In genomic region chr1:185337221-185337620, GRCh38 we compare ENCODE assay signal across 16 cellular contexts. TPM values are rescaled to one million over a fixed set of nuclear protein-coding genes. Genes with fewer than 3 reads are reported as not detected.
DNase-seq lines count a peak whose midpoint lies in the region; ATAC-seq and TF ChIP-seq lines count a peak whose summit lies in the region.
"Had no signal": no experiment of that assay in that cellular context is flagged by ENCODE, and none has a peak within 500 bp of the region (broad histone marks: within the 10 kb centered on the region; RNA-seq: fewer than 3 reads in every experiment).

No MANE protein-coding gene starts in this region.

- TF ChIP-seq CTCF in OCI-LY3 (IDR thresholded peaks at IDR 0.05; ENCODE audit: low read depth, low read length), result no peak
- no peak for TF ChIP-seq CTCF in fibroblast of mammary gland (conservative IDR thresholded peaks at IDR 0.05; ENCODE audit: control insufficient read depth, insufficient read depth, low read depth, low read length)

- peaks cover 0 to 3% of the 10 kb centered on the region in 2 donors for H3K9me3 Mint-ChIP-seq in activated T-cell treated with anti-CD3 and anti-CD28 coated beads, Interleukin-2, amount 50 U/mL, for 72 hours
- no peaks in the 10 kb centered on the region for H3K9me3 Mint-ChIP-seq in stimulated activated memory B cell treated with anti-CD40 and anti-IgM and Interleukin-4, amounts not matched to agents 10 μg/mL and 1 μg/mL and 100 μg/mL, for 72 hours

- no peak overlapping the region for H3K4me3 Mint-ChIP-seq in activated T-cell treated with anti-CD3 and anti-CD28 coated beads, Interleukin-2, amount 50 U/mL, for 72 hours
- no peak overlapping the region for H3K4me3 Mint-ChIP-seq in stimulated activated memory B cell treated with anti-CD40 and anti-IgM and Interleukin-4, amounts not matched to agents 10 μg/mL and 1 μg/mL and 100 μg/mL, for 72 hours
- H3K4me3 Mint-ChIP-seq: activated naive CD8-positive, alpha-beta T cell treated with anti-CD3 and anti-CD28 coated beads, Interleukin-2, amount 50 U/mL, for 24 hours had no signal

- peaks cover 65% of the 10 kb centered on the region for H3K4me1 ChIP-seq in OCI-LY3 (ENCODE audit: low read length)

- no peak overlapping the region; the same call in 1 of the 2 replicates for H2AFZ ChIP-seq in OCI-LY3 (ENCODE audit: low read depth, low read length)

- H3K9me3 ChIP-seq in OCI-LY3 (ENCODE audit: insufficient read depth, low read length), result no peaks in the 10 kb centered on the region
- H3K9me3 ChIP-seq: tibial nerve had no signal

- no peaks in the 10 kb centered on the region for H3K36me3 ChIP-seq in OCI-LY3 (replicated peaks; ENCODE audit: low read depth, low read length)
- H3K36me3 ChIP-seq: tibial nerve had no signal

- ATAC-seq in activated T-cell treated with anti-CD3 and anti-CD28 coated beads, Interleukin-2, amount 50 U/mL, for 72 hours (replicated peaks in 1 of 2), result no peak
- no peak for ATAC-seq in stimulated activated memory B cell treated with anti-CD40 and anti-IgM and Interleukin-4, amounts not matched to agents 10 μg/mL and 1 μg/mL and 100 μg/mL, for 72 hours
- no peak for ATAC-seq in HG03571 (IDR thresholded peaks at IDR 0.05; ENCODE audit: unreplicated experiment)
- ATAC-seq: activated naive CD8-positive, alpha-beta T cell treated with anti-CD3 and anti-CD28 coated beads, Interleukin-2, amount 50 U/mL, for 24 hours had no signal

- peak overlapping the region; percentile 92 for H3K27ac Mint-ChIP-seq in activated T-cell treated with anti-CD3 and anti-CD28 coated beads, Interleukin-2, amount 50 U/mL, for 72 hours
- H3K27ac Mint-ChIP-seq in stimulated activated memory B cell treated with anti-CD40 and anti-IgM and Interleukin-4, amounts not matched to agents 10 μg/mL and 1 μg/mL and 100 μg/mL, for 72 hours, result peak overlapping the region; percentile 52
- H3K27ac Mint-ChIP-seq: activated naive CD8-positive, alpha-beta T cell treated with anti-CD3 and anti-CD28 coated beads, Interleukin-2, amount 50 U/mL, for 24 hours had no signal

- no peaks in the 10 kb centered on the region for H4K20me1 ChIP-seq in OCI-LY3 (ENCODE audit: insufficient read depth, low read length)

- H3K4me2 ChIP-seq in OCI-LY3 (ENCODE audit: low read length), result peak overlapping the region; percentile 71

- DNase-seq in activated T-cell treated with anti-CD3 and anti-CD28 coated beads, Interleukin-2, amount 50 U/mL, for 72 hours, result no peak
- DNase-seq in activated T-cell treated with anti-CD3 and anti-CD28 coated beads for 4 hours, result no peak
- DNase-seq in fibroblast of mammary gland (ENCODE audit: low read depth), result peak; percentile 32
- no peak for DNase-seq in OCI-M1 (lab: John Stamatoyannopoulos, UW)
- DNase-seq in A172 (ENCODE audit: low spot score), result no peak
- DNase-seq: activated CD8-positive, alpha-beta memory T cell treated with anti-CD3 and anti-CD28 coated beads for 24 hours; activated naive CD8-positive, alpha-beta T cell treated with anti-CD3 and anti-CD28 coated beads, Interleukin-2, amount 50 U/mL, for 24 hours; DMS 273 treated with DMSO at 0.1 percent for 48 hours; effector CD4-positive, alpha-beta T cell; GOT3; head of caudate nucleus; occipital lobe had no signal

- H3K27me3 ChIP-seq in OCI-LY3 (ENCODE audit: low read depth, low read length), result no peaks in the 10 kb centered on the region
- H3K27me3 ChIP-seq: tibial nerve had no signal

- peak overlapping the region; percentile 75 for H3K9ac ChIP-seq in OCI-LY3 (ENCODE audit: low read length)

- H3K4me1 Mint-ChIP-seq in activated T-cell treated with anti-CD3 and anti-CD28 coated beads, Interleukin-2, amount 50 U/mL, for 72 hours (ENCODE audit: low read depth), result peaks cover 19% of the 10 kb centered on the region
- peaks cover 26% of the 10 kb centered on the region for H3K4me1 Mint-ChIP-seq in stimulated activated memory B cell treated with anti-CD40 and anti-IgM and Interleukin-4, amounts not matched to agents 10 μg/mL and 1 μg/mL and 100 μg/mL, for 72 hours

- H3K36me3 Mint-ChIP-seq in activated T-cell treated with anti-CD3 and anti-CD28 coated beads, Interleukin-2, amount 50 U/mL, for 72 hours (ENCODE audit: insufficient read depth in 2 of 2), result no peaks in the 10 kb centered on the region
- no peaks in the 10 kb centered on the region for H3K36me3 Mint-ChIP-seq in stimulated activated memory B cell treated with anti-CD40 and anti-IgM and Interleukin-4, amounts not matched to agents 10 μg/mL and 1 μg/mL and 100 μg/mL, for 72 hours

- peak overlapping the region; percentile 2; the same call in 1 of the 2 replicates for H3K4me3 ChIP-seq in OCI-LY3 (ENCODE audit: low read length)
- no peak overlapping the region for H3K4me3 ChIP-seq in fibroblast of mammary gland (ENCODE audit: control insufficient read depth, low read depth, low read length)
- H3K4me3 ChIP-seq: tibial nerve had no signal

- peak overlapping the region; percentile 92 for H3K27ac ChIP-seq in OCI-LY3 (ENCODE audit: low read length)

- no peaks in the 10 kb centered on the region for H3K27me3 Mint-ChIP-seq in activated T-cell treated with anti-CD3 and anti-CD28 coated beads, Interleukin-2, amount 50 U/mL, for 72 hours (ENCODE audit: low read depth)
- H3K27me3 Mint-ChIP-seq in stimulated activated memory B cell treated with anti-CD40 and anti-IgM and Interleukin-4, amounts not matched to agents 10 μg/mL and 1 μg/mL and 100 μg/mL, for 72 hours, result no peaks in the 10 kb centered on the region
- H3K27me3 Mint-ChIP-seq: activated naive CD8-positive, alpha-beta T cell treated with anti-CD3 and anti-CD28 coated beads, Interleukin-2, amount 50 U/mL, for 24 hours had no signal

- peaks cover 5% of the 10 kb centered on the region; the same call in 1 of the 2 replicates for H3K79me2 ChIP-seq in OCI-LY3 (ENCODE audit: low read length)

RNA-seq across cellular contexts. Expression of gene IVNS1ABP, which starts 20.2 kb away (rescaled TPM):
- total RNA-seq in activated T-cell treated with anti-CD3 and anti-CD28 coated beads, Interleukin-2, amount 50 U/mL, for 72 hours, result 100 to 1,000 TPM in 1 of 2 donors, 10 to 100 TPM in 1; 86.2 to 110 TPM
- total RNA-seq in A172 (2014; rRNA removed; shearing (Covaris generic)), result 60.4 and 67.7 TPM in 2 replicates
